In genomic region chr3:130276203-130276803, GRCh38 we compare ENCODE assay signal across 1 cellular context.
TF ChIP-seq lines count a peak whose summit lies in the region.

No MANE protein-coding gene starts in this region.

TF ChIP-seq in HepG2, 621 proteins besides CTCF, POLR2A, EP300 and RAD21 (continued from another document):
- no peak for TF ChIP-seq HNF1A (IDR thresholded peaks at IDR 0.05; ENCODE audit: low read depth)
- TF ChIP-seq HNF1A (CRISPR knock-in tag; IDR thresholded peaks at IDR 0.05; ENCODE audit: borderline replicate concordance): no peak
- no peak for TF ChIP-seq ZNF747 (CRISPR knock-in tag; IDR thresholded peaks at IDR 0.05; ENCODE audit: borderline replicate concordance)
- TF ChIP-seq STAG1 (CRISPR knock-in tag; IDR thresholded peaks at IDR 0.05): peak; percentile 77
TF ChIP-seq in HepG2: peak in this region for 4.
